Comparison of ENCODE assay signal across 20 cellular contexts in the genomic region with DNA sequence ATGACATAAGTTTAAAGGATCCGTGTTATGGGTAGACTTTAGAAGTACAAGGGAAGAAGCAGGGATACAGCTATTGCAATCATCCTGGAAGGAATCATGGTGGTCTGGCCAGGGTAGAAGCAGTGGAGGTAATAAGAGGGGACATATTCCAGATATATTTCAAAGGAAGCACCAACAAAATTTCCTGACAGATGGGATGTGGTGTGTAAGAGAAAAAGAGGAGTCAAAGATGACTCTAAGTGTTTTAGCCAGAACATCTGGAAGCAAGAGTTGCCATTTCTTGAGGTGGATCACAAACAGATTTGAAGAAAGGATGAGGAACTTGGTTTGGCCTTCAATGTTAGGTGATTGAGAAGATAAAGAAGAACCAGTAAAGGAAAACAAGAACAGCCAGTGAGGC.
DNase-seq lines count a peak whose midpoint lies in the region; ATAC-seq and TF ChIP-seq lines count a peak whose summit lies in the region.
"Had no signal": no experiment of that assay in that cellular context is flagged by ENCODE, and none has a peak within 500 bp of the region (broad histone marks: within the 10 kb centered on the region; RNA-seq: fewer than 3 reads in every experiment).

No MANE protein-coding gene starts in this region.

- intact Hi-C loops in PC-9 (cut with micrococcal nuclease; ENCODE audit: unreplicated experiment), result loop anchor here (5.0 kb wide), 1 partner anchor 269 kb away; no protein-coding TSS in a partner anchor
- intact Hi-C loops in mammary epithelial cell (cut with micrococcal nuclease), result no loop called here
- intact Hi-C loops in heart right ventricle (cut with DNase I), result loop anchor here in 2 of 10 donors (10.0 kb wide), 2 partner anchors 76 to 656 kb away; no protein-coding TSS in a partner anchor

- peak overlapping the region; percentile 96 for H3K27ac ChIP-seq in ACC112 (ENCODE audit: low read depth, low read length)
- peak overlapping the region; percentile 99 for H3K27ac ChIP-seq in PC-9
- H3K27ac ChIP-seq in mammary epithelial cell (ENCODE audit: insufficient read depth, low read depth, low read length), result peak overlapping the region; percentile 98
- peak overlapping the region; percentile 97 for H3K27ac ChIP-seq in osteoblast (ENCODE audit: low read depth, low read length)
- peak overlapping the region in 5 of 10 donors; percentile 9 to 60 (median 17) for H3K27ac ChIP-seq in heart right ventricle
- H3K27ac ChIP-seq: KMS-11 had no signal

- H4K20me1 ChIP-seq in PC-9 (ENCODE audit: insufficient read depth) (no peaks in the 10 kb centered on the region), mammary epithelial cell (ENCODE audit: insufficient read depth, low read length) (no peaks in the 10 kb centered on the region), osteoblast (ENCODE audit: insufficient read depth, low read length) (no peaks in the 10 kb centered on the region)

- WGBS in mammary epithelial cell (ENCODE audit: low coverage, missing lambda C conversion rate), result 100% methylated on average over 1 of the region's 1 CpG
- 96 to 100% methylated on average over 1 of the region's 1 CpG for WGBS in heart right ventricle, 2 donors

- H3K79me2 ChIP-seq in ACC112 (ENCODE audit: control insufficient read depth, insufficient read depth, low read length, unreplicated experiment) (no peaks in the 10 kb centered on the region), PC-9 (ENCODE audit: low read depth) (no peaks in the 10 kb centered on the region), mammary epithelial cell (ENCODE audit: insufficient read depth, low read length) (no peaks in the 10 kb centered on the region), osteoblast (ENCODE audit: insufficient read depth, low read length) (no peaks in the 10 kb centered on the region)

- H2AFZ ChIP-seq in ACC112 (ENCODE audit: low read length, unreplicated experiment) (no peak overlapping the region), PC-9 (0 out of 2 replicates have a peak overlapping the region, but pooled peaks have one; percentile 68), mammary epithelial cell (ENCODE audit: low read depth, low read length) (no peak overlapping the region), osteoblast (ENCODE audit: low read length) (no peak overlapping the region)

- dilution Hi-C loops in mammary epithelial cell (cut with HindIII; ENCODE audit: low sequenced_read_pairs), result no loop called here

- H3K36me3 ChIP-seq in ACC112 (ENCODE audit: insufficient read depth, low read length), result no peaks in the 10 kb centered on the region
- H3K36me3 ChIP-seq in PC-9 (ENCODE audit: low read depth), result no peaks in the 10 kb centered on the region
- no peaks in the 10 kb centered on the region for H3K36me3 ChIP-seq in mammary epithelial cell (ENCODE audit: insufficient read depth, low read length)
- H3K36me3 ChIP-seq in osteoblast (ENCODE audit: insufficient read depth, low read length), result no peaks in the 10 kb centered on the region
- H3K36me3 ChIP-seq in heart right ventricle, result no peaks in the 10 kb centered on the region

- no peak for ATAC-seq in heart right ventricle
- ATAC-seq in activated CD4-positive, CD25-positive, alpha-beta regulatory T cell treated with anti-CD3 and anti-CD28 coated beads, Interleukin-2, amount 50 U/mL, for 24 hours, result no peak
- ATAC-seq: A549, HCT116 had no signal

- CTCF ChIA-PET in PC-9 (lab: Charles Lee), result no interaction called here
- CTCF ChIA-PET in mammary epithelial cell (lab: Charles Lee; ENCODE audit: low non-redundant PET), result no interaction called here

- BruUV-seq in PC-9 (replicated peaks; lab: Mats Ljungman, UMichigan) (no TSS peak), mammary epithelial cell (replicated peaks; lab: Mats Ljungman, UMichigan) (TSS peak; percentile 95)

- no peak for TF ChIP-seq CTCF in PC-9 (conservative IDR thresholded peaks at IDR 0.05)
- TF ChIP-seq CTCF in mammary epithelial cell (conservative IDR thresholded peaks at IDR 0.05 in 1 of 2, IDR thresholded peaks at IDR 0.05 in 1 of 2; ENCODE audit: extremely low read depth in 1 of 2, insufficient read depth in 1 of 2, low read depth in 1 of 2, low read length in 2 of 2), result no peak
- TF ChIP-seq CTCF in osteoblast (IDR thresholded peaks at IDR 0.05; ENCODE audit: extremely low read depth, low read depth, low read length), result no peak
- TF ChIP-seq CTCF in heart right ventricle (IDR thresholded peaks at IDR 0.05), result no peak

- POLR2A ChIA-PET in PC-9 (lab: Charles Lee; ENCODE audit: unreplicated experiment), result no interaction called here

- no peaks in the 10 kb centered on the region for H3K9me2 ChIP-seq in PC-9 (ENCODE audit: insufficient read depth)

- peaks cover 34% of the 10 kb centered on the region for H3F3A ChIP-seq in PC-9 (ENCODE audit: insufficient read depth, low read depth)

- H3K9ac ChIP-seq in mammary epithelial cell (ENCODE audit: insufficient read depth, low read length), result peak overlapping the region; percentile 67
- H3K9ac ChIP-seq: KMS-11 had no signal

- H3K27me3 ChIP-seq in ACC112 (ENCODE audit: insufficient read depth, low read length), result no peaks in the 10 kb centered on the region; the same call in 1 of the 2 replicates
- no peaks in the 10 kb centered on the region for H3K27me3 ChIP-seq in PC-9 (ENCODE audit: insufficient read depth, low read depth)
- H3K27me3 ChIP-seq in mammary epithelial cell (ENCODE audit: insufficient read depth, low read length), result no peaks in the 10 kb centered on the region
- H3K27me3 ChIP-seq in osteoblast (ENCODE audit: insufficient read depth, low read length), result no peaks in the 10 kb centered on the region
- H3K27me3 ChIP-seq in heart right ventricle, result no peaks in the 10 kb centered on the region

- H3K4me2 ChIP-seq in PC-9 (peak overlapping the region; percentile 47), mammary epithelial cell (ENCODE audit: insufficient read depth, low read depth, low read length) (peak overlapping the region; percentile 64), osteoblast (ENCODE audit: insufficient read depth, low read length) (peak overlapping the region; percentile 47)
- H3K4me2 ChIP-seq: A549, KMS-11 had no signal

- H3K4me3 ChIP-seq in ACC112 (ENCODE audit: low read depth, low read length) (0 out of 2 replicates have a peak overlapping the region, but pooled peaks have one; percentile 16), PC-9 (peak overlapping the region; percentile 3; the same call in 1 of the 2 replicates), mammary epithelial cell (replicated peaks in 1 of 3; ENCODE audit: insufficient read depth in 1 of 3, low read depth in 2 of 3, low read length in 3 of 3) (no peak overlapping the region), osteoblast (ENCODE audit: insufficient read depth, low read length) (no peak overlapping the region), heart right ventricle (no peak overlapping the region)
- H3K4me3 ChIP-seq: A549 had no signal

- DNase-seq in PC-9 (no peak), mammary epithelial cell (peak; percentile 20), osteoblast (ENCODE audit: insufficient read length, low spot score, missing footprints) (no peak), AG08395 (ENCODE audit: low spot score) (no peak), heart right ventricle (no peak), NCI-H128 (lab: John Stamatoyannopoulos, UW; ENCODE audit: unreplicated experiment) (no peak)
- DNase-seq: CD4-positive, CD25-positive, alpha-beta regulatory T cell; DMS79; MM.1S; NCI-H1105; NCI-H187 treated with DMSO at 0.1 percent for 48 hours; NCI-H2171; NCI-H446 treated with DMSO at 0.1 percent for 48 hours; NCI-H748 treated with DMSO at 0.1 percent for 48 hours; Right ventricle myocardium superior had no signal

- 0 out of 2 replicates have a peak, but pooled peaks cover 3% of the 10 kb centered on the region for H3K9me3 ChIP-seq in PC-9 (ENCODE audit: insufficient read depth, low read depth)
- H3K9me3 ChIP-seq in mammary epithelial cell (replicated peaks; ENCODE audit: insufficient read depth, low read length), result no peaks in the 10 kb centered on the region
- H3K9me3 ChIP-seq in osteoblast (ENCODE audit: low read depth, low read length), result no peaks in the 10 kb centered on the region
- H3K9me3 ChIP-seq in heart right ventricle, result no peaks in the 10 kb centered on the region
- H3K9me3 ChIP-seq: A549 had no signal

- H3K4me1 ChIP-seq in ACC112 (ENCODE audit: control insufficient read depth, insufficient read depth, low read length, unreplicated experiment) (peaks cover 27% of the 10 kb centered on the region), PC-9 (replicated peaks; ENCODE audit: insufficient read depth) (peaks cover 42% of the 10 kb centered on the region), mammary epithelial cell (ENCODE audit: insufficient read depth, low read length) (peaks cover 38% of the 10 kb centered on the region), osteoblast (ENCODE audit: insufficient read depth, low read length) (peaks cover 26% of the 10 kb centered on the region), heart right ventricle (peaks cover 5 to 43% (median 20%) of the 10 kb centered on the region in 9 donors)

- in situ Hi-C loops in mammary epithelial cell (cut with MboI; ENCODE audit: low sequenced_read_pairs in 2 of 2), result loop anchor here (10.0 to 25.0 kb wide), 3 partner anchors 76 to 386 kb away; partner anchors contain the start of gene GATA6 (in 1 of the 2)

Comparison
In these comparisons a context has a peak if more than half of its experiments do, and no peak if none do; other contexts are left out.
1. H3K4me3 ChIP-seq: peak in ACC112 (single experiment) and PC-9 (single experiment); none in mammary epithelial cell (0 of 3), osteoblast (single experiment) and heart right ventricle (0 of 10).
2. Peak in every context shown above with its lines, with median percentiles within 50 percentile points of each other: H3K4me2 ChIP-seq.